ENCODE assay signal across 17 cellular contexts in the genomic region with DNA sequence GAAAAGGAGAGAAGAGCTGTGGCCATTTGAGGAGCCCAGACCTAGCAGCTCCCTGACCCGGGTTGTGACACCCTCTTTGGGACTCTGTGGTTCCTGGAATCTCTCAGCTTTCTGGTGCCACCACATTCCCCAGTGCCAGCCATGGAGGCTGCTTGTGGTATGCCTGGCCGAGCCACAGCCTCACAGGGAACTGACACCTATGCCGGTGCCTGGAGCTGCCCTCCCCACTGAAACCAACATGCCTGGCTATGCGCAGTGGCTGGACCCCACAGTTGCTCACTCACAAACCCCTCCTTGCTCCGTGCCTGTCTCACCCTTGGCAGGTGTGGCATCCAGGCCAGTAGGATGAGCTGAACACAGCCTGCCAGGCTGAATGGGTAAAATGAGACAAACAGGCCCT.
DNase-seq lines count a peak whose midpoint lies in the region; ATAC-seq and TF ChIP-seq lines count a peak whose summit lies in the region.
"Had no signal": no experiment of that assay in that cellular context is flagged by ENCODE, and none has a peak within 500 bp of the region (broad histone marks: within the 10 kb centered on the region; RNA-seq: fewer than 3 reads in every experiment).

No MANE protein-coding gene starts in this region.

- no peak overlapping the region for H3K18ac ChIP-seq in neuronal stem cell (ENCODE audit: low read length)

- H4K91ac ChIP-seq in neuronal stem cell (ENCODE audit: low read depth, low read length, poor library complexity): no peak overlapping the region

- no peak overlapping the region for H3K9ac ChIP-seq in neuronal stem cell (ENCODE audit: low read depth, low read length, poor library complexity)
- H3K9ac ChIP-seq: GM23248 had no signal

- no peak for ATAC-seq in Right ventricle myocardium inferior
- no peak for ATAC-seq in heart left ventricle
- ATAC-seq in upper lobe of right lung: peak; percentile 15
- ATAC-seq in GM18907 (IDR thresholded peaks at IDR 0.05; ENCODE audit: unreplicated experiment): no peak
- ATAC-seq in natural killer cell: no peak
- ATAC-seq: A549 had no signal

- H2AK5ac ChIP-seq in neuronal stem cell (ENCODE audit: low read depth, low read length): no peak overlapping the region

- H2BK120ac ChIP-seq in neuronal stem cell (ENCODE audit: low read depth, low read length): no peak overlapping the region

- H2AFZ ChIP-seq in neuronal stem cell (ENCODE audit: low read length): no peak overlapping the region
- H2AFZ ChIP-seq: GM23248 had no signal

- H3K4me2 ChIP-seq in neuronal stem cell (ENCODE audit: insufficient read depth, low read length, poor library complexity, severe bottlenecking): no peak overlapping the region
- H3K4me2 ChIP-seq: A549 had no signal

- no peak for TF ChIP-seq POLR2A in heart left ventricle (IDR thresholded peaks at IDR 0.05)

- H3K9me3 ChIP-seq in heart left ventricle: peaks cover 0 to 3% (median 0%) of the 10 kb centered on the region in 12 donors
- no peaks in the 10 kb centered on the region for H3K9me3 ChIP-seq in neuronal stem cell (replicated peaks in 1 of 2; ENCODE audit: control insufficient read depth in 2 of 2, insufficient read depth in 1 of 2, low read depth in 1 of 2, low read length in 2 of 2)
- no peaks in the 10 kb centered on the region for H3K9me3 ChIP-seq in upper lobe of right lung
- H3K9me3 ChIP-seq: A549, HAP-1 had no signal

- H2BK5ac ChIP-seq in neuronal stem cell (ENCODE audit: low read length): no peak overlapping the region

- DNase-seq in Right ventricle myocardium inferior (ENCODE audit: missing footprints) (peak; percentile 45), heart left ventricle (no peak), neuronal stem cell (ENCODE audit: low spot score) (no peak), upper lobe of right lung (peak; percentile 29), CD14-positive monocyte (ENCODE audit: low spot score) (no peak), natural killer cell (no peak)
- DNase-seq: AML-193, DMS153, DMS79, GDM1, GM23248 had no signal

- H3K9me3 Mint-ChIP-seq in CD14-positive monocyte (peaks cover 0 to 10% (median 5%) of the 10 kb centered on the region in 7 donors), natural killer cell (peaks cover 0 to 3% of the 10 kb centered on the region in 2 donors)

- H3K4me1 ChIP-seq in heart left ventricle: no peaks in the 10 kb centered on the region
- no peaks in the 10 kb centered on the region for H3K4me1 ChIP-seq in neuronal stem cell (ENCODE audit: control insufficient read depth in 2 of 2, insufficient read depth in 1 of 2, low read depth in 1 of 2, low read length in 2 of 2)
- no peaks in the 10 kb centered on the region for H3K4me1 ChIP-seq in upper lobe of right lung
- H3K4me1 ChIP-seq: A549, HAP-1 had no signal

- H3K23ac ChIP-seq in neuronal stem cell (ENCODE audit: low read depth, low read length, poor library complexity): no peak overlapping the region

- H2BK15ac ChIP-seq in neuronal stem cell (ENCODE audit: low read length): no peak overlapping the region

- H3K4ac ChIP-seq in neuronal stem cell (ENCODE audit: low read length): no peak overlapping the region

- no peak overlapping the region for H3K14ac ChIP-seq in neuronal stem cell (ENCODE audit: low read length)

- 83 to 87% (median 86%) methylated on average over 4 to 5 of the region's 5 CpGs for WGBS in heart left ventricle, 4 donors
- WGBS in neuronal stem cell (ENCODE audit: extremely low coverage in 2 of 2, insufficient read length in 2 of 2, insufficient replicate concordance in 1 of 2), 2 donors: no CpG with 5 or more reads among the region's 5 CpGs

- H3K36me3 ChIP-seq in heart left ventricle: no peaks in the 10 kb centered on the region
- no peaks in the 10 kb centered on the region for H3K36me3 ChIP-seq in neuronal stem cell (replicated peaks in 1 of 2; ENCODE audit: control insufficient read depth in 2 of 2, insufficient read depth in 2 of 2, low read length in 2 of 2)
- no peaks in the 10 kb centered on the region for H3K36me3 ChIP-seq in upper lobe of right lung
- H3K36me3 ChIP-seq: HAP-1 had no signal

- H3K79me1 ChIP-seq in neuronal stem cell (ENCODE audit: low read depth, low read length): peaks cover 2% of the 10 kb centered on the region

- peak overlapping the region; percentile 45 for H4K8ac ChIP-seq in neuronal stem cell (ENCODE audit: low read depth, low read length)

- H3K27me3 Mint-ChIP-seq in CD14-positive monocyte (ENCODE audit: low read depth in 3 of 3) (no peaks in the 10 kb centered on the region), natural killer cell (ENCODE audit: low read depth in 2 of 2) (no peaks in the 10 kb centered on the region)
- H3K27me3 Mint-ChIP-seq: CD4-positive, alpha-beta memory T cell had no signal

- H3K4me3 Mint-ChIP-seq in CD14-positive monocyte: no peak overlapping the region
- no peak overlapping the region for H3K4me3 Mint-ChIP-seq in natural killer cell
- H3K4me3 Mint-ChIP-seq: CD4-positive, alpha-beta memory T cell had no signal

- H3K27me3 ChIP-seq in heart left ventricle: no peaks in the 10 kb centered on the region
- H3K27me3 ChIP-seq in neuronal stem cell (ENCODE audit: control insufficient read depth in 3 of 3, insufficient read depth in 3 of 3, low read depth in 1 of 3, low read length in 3 of 3): no peaks in the 10 kb centered on the region
- H3K27me3 ChIP-seq in upper lobe of right lung: no peaks in the 10 kb centered on the region

- no peaks in the 10 kb centered on the region for H3K36me3 Mint-ChIP-seq in CD14-positive monocyte
- H3K36me3 Mint-ChIP-seq in natural killer cell: no peaks in the 10 kb centered on the region
- H3K36me3 Mint-ChIP-seq: CD4-positive, alpha-beta memory T cell had no signal

- no peaks in the 10 kb centered on the region for H3K4me1 Mint-ChIP-seq in CD14-positive monocyte
- H3K4me1 Mint-ChIP-seq in natural killer cell: no peaks in the 10 kb centered on the region
- H3K4me1 Mint-ChIP-seq: CD4-positive, alpha-beta memory T cell had no signal

- H3K27ac ChIP-seq in heart left ventricle: no peak overlapping the region
- H3K27ac ChIP-seq in neuronal stem cell (replicated peaks; ENCODE audit: low read length): no peak overlapping the region
- H3K27ac ChIP-seq in upper lobe of right lung: no peak overlapping the region
- H3K27ac ChIP-seq: 22Rv1, A549, C4-2B, GM23248 had no signal

- H2BK12ac ChIP-seq in neuronal stem cell (ENCODE audit: low read length): no peak overlapping the region

- H3K4me3 ChIP-seq in heart left ventricle (no peak overlapping the region), neuronal stem cell (ENCODE audit: low read length in 2 of 2) (no peak overlapping the region), upper lobe of right lung (no peak overlapping the region)
- H3K4me3 ChIP-seq: A549, GM23248, HAP-1 had no signal

- intact Hi-C loops in Right ventricle myocardium inferior (cut with DNase I) (no loop called here), heart left ventricle (cut with DNase I) (no loop called here), upper lobe of right lung (cut with DNase I) (no loop called here), CD14-positive monocyte (cut with micrococcal nuclease) (no loop called here), natural killer cell (cut with micrococcal nuclease) (no loop called here)

- TF ChIP-seq CTCF in heart left ventricle (IDR thresholded peaks at IDR 0.05) (no peak), upper lobe of right lung (IDR thresholded peaks at IDR 0.05) (no peak), CD14-positive monocyte (IDR thresholded peaks at IDR 0.05) (no peak), natural killer cell (IDR thresholded peaks at IDR 0.05) (no peak)

- H3K27ac Mint-ChIP-seq in CD14-positive monocyte (no peak overlapping the region), natural killer cell (no peak overlapping the region)
- H3K27ac Mint-ChIP-seq: CD4-positive, alpha-beta memory T cell had no signal

Comparison
In these comparisons a context has a peak if more than half of its experiments do, and no peak if none do; other contexts are left out.
1. DNase-seq: peak in Right ventricle myocardium inferior (single experiment) and upper lobe of right lung (single experiment); none in heart left ventricle (0 of 5), neuronal stem cell (single experiment), CD14-positive monocyte (single experiment) and natural killer cell (single experiment).